In the genomic region with DNA sequence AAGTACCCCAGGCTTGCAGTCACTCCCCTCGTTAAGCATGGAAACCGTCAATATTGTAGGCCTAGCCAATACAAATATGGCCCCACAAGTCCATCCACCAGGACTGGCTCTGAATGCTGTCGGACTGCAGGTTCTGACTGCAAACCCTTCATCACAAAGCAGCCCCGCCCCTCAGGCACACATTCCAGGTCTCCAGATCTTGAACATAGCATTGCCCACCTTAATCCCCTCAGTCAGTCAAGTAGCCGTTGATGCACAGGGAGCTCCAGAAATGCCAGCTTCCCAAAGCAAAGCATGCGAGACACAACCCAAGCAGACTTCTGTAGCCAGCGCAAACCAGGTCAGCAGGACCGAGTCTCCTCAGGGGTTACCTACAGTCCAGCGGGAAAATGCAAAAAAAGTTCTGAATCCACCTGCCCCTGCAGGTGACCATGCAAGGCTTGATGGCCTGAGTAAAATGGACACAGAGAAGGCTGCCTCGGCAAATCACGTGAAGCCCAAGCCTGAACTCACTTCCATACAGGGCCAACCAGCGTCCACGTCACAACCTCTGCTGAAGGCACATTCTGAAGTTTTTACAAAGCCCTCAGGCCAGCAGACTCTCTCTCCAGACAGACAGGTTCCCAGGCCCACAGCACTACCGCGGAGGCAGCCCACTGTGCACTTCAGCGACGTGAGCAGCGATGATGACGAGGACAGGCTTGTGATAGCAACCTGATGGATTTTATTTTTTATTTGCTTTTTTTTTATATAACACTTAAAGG, we compare ENCODE assay signal across 24 cellular contexts.
DNase-seq lines count a peak whose midpoint lies in the region; ATAC-seq and TF ChIP-seq lines count a peak whose summit lies in the region.
"Had no signal": no experiment of that assay in that cellular context is flagged by ENCODE, and none has a peak within 500 bp of the region (broad histone marks: within the 10 kb centered on the region; RNA-seq: fewer than 3 reads in every experiment).

No MANE protein-coding gene starts in this region.

- H3K4me2 ChIP-seq in BLaER1 treated with 17β-estradiol and CSF1 and Interleukin-3, amounts not matched to agents 10 nM and 100 nM: peak overlapping the region in 10 of 11 experiments; percentile 1 to 78 (median 68); a peak in 18 of 22 replicates

- H3K4me1 Mint-ChIP-seq in memory B cell: peaks cover 11% of the 10 kb centered on the region
- H3K4me1 Mint-ChIP-seq in osteocyte (ENCODE audit: unreplicated experiment): no peaks in the 10 kb centered on the region

- peaks cover 0 to 1% (median 0%) of the 10 kb centered on the region in 11 experiments; a peak in 1 of 22 replicates for H4K20me1 ChIP-seq in BLaER1 treated with 17β-estradiol and CSF1 and Interleukin-3, amounts not matched to agents 10 nM and 100 nM

- no peaks in the 10 kb centered on the region for H3K9me3 Mint-ChIP-seq in memory B cell
- no peaks in the 10 kb centered on the region for H3K9me3 Mint-ChIP-seq in osteocyte (ENCODE audit: unreplicated experiment)
- H3K9me3 Mint-ChIP-seq: activated CD4-positive, alpha-beta memory T cell treated with anti-CD3 and anti-CD28 coated beads, Interleukin-2, amount 10 ng/mL, durations not matched to agents 7 days and 5 days; mesothelial cell of epicardium had no signal

- peak overlapping the region in 5 of 11 experiments; percentile 2 to 49 (median 15); a peak in 5 of 22 replicates for H3K9ac ChIP-seq in BLaER1 treated with 17β-estradiol and CSF1 and Interleukin-3, amounts not matched to agents 10 nM and 100 nM
- no peak overlapping the region for H3K9ac ChIP-seq in adipocyte (ENCODE audit: low read length)
- H3K9ac ChIP-seq: GM23248 had no signal

- peak overlapping the region in 9 of 11 experiments; percentile 22 to 72 (median 63); a peak in 17 of 22 replicates for H3K27ac ChIP-seq in BLaER1 treated with 17β-estradiol and CSF1 and Interleukin-3, amounts not matched to agents 10 nM and 100 nM
- H3K27ac ChIP-seq: GM23248, heart right ventricle, psoas muscle, RWPE1, sigmoid colon, transverse colon had no signal

- no peak for ATAC-seq in memory B cell (ENCODE audit: low read depth)
- ATAC-seq in GM18502 (IDR thresholded peaks at IDR 0.05; ENCODE audit: poor library complexity, unreplicated experiment): no peak
- ATAC-seq in HG02870 (IDR thresholded peaks at IDR 0.05; ENCODE audit: unreplicated experiment): no peak
- ATAC-seq: heart right ventricle, psoas muscle had no signal

- H3K27me3 Mint-ChIP-seq in memory B cell (no peaks in the 10 kb centered on the region), osteocyte (ENCODE audit: unreplicated experiment) (no peaks in the 10 kb centered on the region)
- H3K27me3 Mint-ChIP-seq: activated CD4-positive, alpha-beta memory T cell treated with anti-CD3 and anti-CD28 coated beads, Interleukin-2, amount 10 ng/mL, durations not matched to agents 7 days and 5 days had no signal

- H3K27ac Mint-ChIP-seq in memory B cell: peak overlapping the region; percentile 3
- no peak overlapping the region for H3K27ac Mint-ChIP-seq in osteocyte (ENCODE audit: unreplicated experiment)
- H3K27ac Mint-ChIP-seq: mesothelial cell of epicardium had no signal

- no peaks in the 10 kb centered on the region for H3K9me3 ChIP-seq in BLaER1 treated with 17β-estradiol and CSF1 and Interleukin-3, amounts not matched to agents 10 nM and 100 nM (replicated peaks in 1 of 11)
- H3K9me3 ChIP-seq in adipocyte (ENCODE audit: control insufficient read depth, low read length): no peaks in the 10 kb centered on the region
- H3K9me3 ChIP-seq: Caco-2, heart right ventricle, psoas muscle, sigmoid colon, transverse colon had no signal

- peaks cover 21 to 58% (median 32%) of the 10 kb centered on the region in 11 experiments; a peak in 21 of 22 replicates for H3K36me3 ChIP-seq in BLaER1 treated with 17β-estradiol and CSF1 and Interleukin-3, amounts not matched to agents 10 nM and 100 nM
- H3K36me3 ChIP-seq in adipocyte (ENCODE audit: control insufficient read depth, insufficient read depth, low read length, severe bottlenecking): peaks cover 10% of the 10 kb centered on the region

- no peak overlapping the region for H3K4me3 Mint-ChIP-seq in memory B cell
- no peak overlapping the region for H3K4me3 Mint-ChIP-seq in osteocyte (ENCODE audit: unreplicated experiment)
- H3K4me3 Mint-ChIP-seq: activated CD4-positive, alpha-beta memory T cell treated with anti-CD3 and anti-CD28 coated beads, Interleukin-2, amount 10 ng/mL, durations not matched to agents 7 days and 5 days; mesothelial cell of epicardium had no signal

- no peak overlapping the region for H3K4me3 ChIP-seq in BLaER1 treated with 17β-estradiol and CSF1 and Interleukin-3, amounts not matched to agents 10 nM and 100 nM
- no peak overlapping the region for H3K4me3 ChIP-seq in adipocyte (ENCODE audit: low read length)
- H3K4me3 ChIP-seq: GM23248, heart right ventricle, psoas muscle, sigmoid colon, transverse colon had no signal

- H3K36me3 Mint-ChIP-seq in memory B cell: peaks cover 30% of the 10 kb centered on the region
- H3K36me3 Mint-ChIP-seq in osteocyte (ENCODE audit: unreplicated experiment): peaks cover 19% of the 10 kb centered on the region

- H3K27me3 ChIP-seq in BLaER1 treated with 17β-estradiol and CSF1 and Interleukin-3, amounts not matched to agents 10 nM and 100 nM: no peaks in the 10 kb centered on the region
- H3K27me3 ChIP-seq in adipocyte (replicated peaks; ENCODE audit: control insufficient read depth, insufficient read depth, low read length): no peaks in the 10 kb centered on the region
- H3K27me3 ChIP-seq: heart right ventricle, sigmoid colon, transverse colon had no signal

- DNase-seq in COLO829 (ENCODE audit: low spot score) (peak; percentile 67), adipocyte (ENCODE audit: low read depth) (peak; percentile 10), memory B cell (ENCODE audit: low spot score in 2 of 2) (no peak), osteocyte (ENCODE audit: extremely low spot score, unreplicated experiment) (no peak)
- DNase-seq: Caco-2; DMS53; heart right ventricle; kidney glomerular epithelial cell; NCI-H1092 treated with DMSO at 0.1 percent for 48 hours; NCI-H187; NCI-H82; nucleus accumbens; psoas muscle; sigmoid colon; stimulated activated CD4-positive, alpha-beta T cell treated with anti-CD3 and anti-CD28 coated beads, Interleukin-12 subunit alpha, Interleukin-12 subunit beta, amount 100 ng/mL, for 4 hours; stimulated activated CD4-positive, alpha-beta T cell treated with anti-CD3 and anti-CD28 coated beads, Interleukin-4, amount 100 ng/mL, for 24 hours; transverse colon had no signal

- TF ChIP-seq CTCF in osteocyte (IDR thresholded peaks at IDR 0.05): no peak

- H3K4me1 ChIP-seq in BLaER1 treated with 17β-estradiol and CSF1 and Interleukin-3, amounts not matched to agents 10 nM and 100 nM: peaks cover 18 to 40% (median 25%) of the 10 kb centered on the region in 10 experiments
- peaks cover 41% of the 10 kb centered on the region for H3K4me1 ChIP-seq in adipocyte (ENCODE audit: control insufficient read depth, insufficient read depth, low read length)
- H3K4me1 ChIP-seq: Caco-2, psoas muscle had no signal

Comparison
In these comparisons a context has a peak if more than half of its experiments do, and no peak if none do; other contexts are left out.
1. DNase-seq: peak in COLO829 (single experiment) and adipocyte (single experiment); none in memory B cell (0 of 2) and osteocyte (single experiment).